In the genomic region with DNA sequence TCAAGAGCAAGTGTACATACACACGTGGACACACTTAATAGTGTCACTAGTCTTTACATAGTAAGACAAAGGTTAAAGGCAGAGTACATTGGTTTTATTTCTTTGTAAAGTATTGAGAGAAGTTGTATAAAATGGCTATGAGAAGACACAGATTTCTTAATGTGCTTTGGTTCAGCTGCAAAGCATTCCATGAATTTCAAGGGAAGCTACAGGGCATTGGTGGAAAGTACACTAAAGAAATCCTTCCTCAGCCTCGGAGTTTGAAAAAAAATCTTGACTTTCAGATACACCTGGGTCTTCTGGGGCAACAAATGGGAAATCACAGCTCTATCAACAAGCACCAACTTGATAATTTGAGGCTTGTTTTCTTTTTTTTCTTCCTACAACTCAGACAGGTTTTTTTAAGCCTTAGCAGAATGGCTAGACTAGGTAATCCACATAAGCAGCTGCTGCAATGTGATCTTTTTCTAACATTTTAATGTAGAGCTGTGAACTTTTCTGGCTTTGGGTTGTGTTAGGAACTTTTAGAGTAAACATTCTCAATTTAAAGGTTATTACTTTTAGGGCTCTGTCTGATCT, we compare ENCODE assay signal across 19 cellular contexts.
"Had no signal": no experiment of that assay in that cellular context is flagged by ENCODE, and none has a peak within 500 bp of the region (broad histone marks: within the 10 kb centered on the region; RNA-seq: fewer than 3 reads in every experiment).

No MANE protein-coding gene starts in this region.

- H3K36me3 ChIP-seq: neutrophil, suprapubic skin had no signal

- H3K4me3 Mint-ChIP-seq: activated B cell treated with CpG ODN at 0.5 μM for 24 hours; activated CD4-positive, alpha-beta memory T cell treated with anti-CD3 and anti-CD28 coated beads for 36 hours; activated naive CD8-positive, alpha-beta T cell treated with anti-CD3 and anti-CD28 coated beads, Interleukin-2, amount 10 ng/mL, durations not matched to agents 7 days and 5 days; activated T-helper 17 cell treated with anti-CD3 and anti-CD28 coated beads, Interleukin-2, amount 50 U/mL, for 72 hours; natural killer cell; stimulated activated naive CD8-positive, alpha-beta T cell treated with anti-CD3 and anti-CD28 coated beads, Interleukin-15, Interleukin-2, amounts not matched to agents 100 ng/mL and 50 ng/mL, for 24 hours; T-helper 2 cell treated with Interferon-gamma antibody and Interleukin-4, amounts not matched to agents 5 μg/mL and 100 μg/mL, for 36 hours; type B pancreatic cell had no signal

- H3K27ac Mint-ChIP-seq: activated B cell treated with CpG ODN at 0.5 μM for 24 hours; activated CD4-positive, alpha-beta memory T cell treated with anti-CD3 and anti-CD28 coated beads for 36 hours; activated naive CD8-positive, alpha-beta T cell treated with anti-CD3 and anti-CD28 coated beads, Interleukin-2, amount 10 ng/mL, durations not matched to agents 7 days and 5 days; activated T-helper 17 cell treated with anti-CD3 and anti-CD28 coated beads, Interleukin-2, amount 50 U/mL, for 72 hours; natural killer cell; stimulated activated naive CD8-positive, alpha-beta T cell treated with anti-CD3 and anti-CD28 coated beads, Interleukin-15, Interleukin-2, amounts not matched to agents 100 ng/mL and 50 ng/mL, for 24 hours; T-helper 2 cell treated with Interferon-gamma antibody and Interleukin-4, amounts not matched to agents 5 μg/mL and 100 μg/mL, for 36 hours; type B pancreatic cell had no signal

- H3K27ac ChIP-seq: body of pancreas, neutrophil, suprapubic skin had no signal

- H3K27me3 ChIP-seq: body of pancreas, neutrophil, suprapubic skin had no signal

- H3K4me3 ChIP-seq: body of pancreas, suprapubic skin had no signal

- DNase-seq: activated B cell treated with CpG ODN at 0.5 μM for 24 hours; activated CD4-positive, alpha-beta memory T cell treated with anti-CD3 and anti-CD28 coated beads for 36 hours; activated CD4-positive, alpha-beta T cell treated with anti-CD3 and anti-CD28 coated beads for 4 hours; activated naive CD4-positive, alpha-beta T cell treated with Interleukin-2 at 50 U/mL for 16 hours; activated naive CD8-positive, alpha-beta T cell treated with anti-CD3 and anti-CD28 coated beads, Interleukin-2, amount 10 ng/mL, durations not matched to agents 7 days and 5 days; activated T-cell treated with anti-CD3 and anti-CD28 coated beads for 4 hours; body of pancreas; central memory CD4-positive, alpha-beta T cell; cortex of kidney; effector CD4-positive, alpha-beta T cell; kidney glomerular epithelial cell; mesenchymal stem cell; natural killer cell had no signal

- H3K9me3 Mint-ChIP-seq: activated naive CD8-positive, alpha-beta T cell treated with anti-CD3 and anti-CD28 coated beads, Interleukin-2, amount 10 ng/mL, durations not matched to agents 7 days and 5 days; activated T-helper 17 cell treated with anti-CD3 and anti-CD28 coated beads, Interleukin-2, amount 50 U/mL, for 72 hours; T-helper 2 cell treated with Interferon-gamma antibody and Interleukin-4, amounts not matched to agents 5 μg/mL and 100 μg/mL, for 36 hours; type B pancreatic cell had no signal

- H3K4me1 Mint-ChIP-seq: activated B cell treated with CpG ODN at 0.5 μM for 24 hours; activated naive CD8-positive, alpha-beta T cell treated with anti-CD3 and anti-CD28 coated beads, Interleukin-2, amount 10 ng/mL, durations not matched to agents 7 days and 5 days; activated T-helper 17 cell treated with anti-CD3 and anti-CD28 coated beads, Interleukin-2, amount 50 U/mL, for 72 hours; natural killer cell had no signal

- ATAC-seq: activated T-helper 17 cell treated with anti-CD3 and anti-CD28 coated beads, Interleukin-2, amount 50 U/mL, for 72 hours; body of pancreas; natural killer cell had no signal

- H3K9me3 ChIP-seq: body of pancreas, neutrophil, suprapubic skin had no signal

- H3K36me3 Mint-ChIP-seq: activated CD4-positive, alpha-beta memory T cell treated with anti-CD3 and anti-CD28 coated beads for 36 hours; activated naive CD8-positive, alpha-beta T cell treated with anti-CD3 and anti-CD28 coated beads, Interleukin-2, amount 10 ng/mL, durations not matched to agents 7 days and 5 days; natural killer cell; type B pancreatic cell had no signal

- H3K4me1 ChIP-seq: body of pancreas had no signal

- H3K27me3 Mint-ChIP-seq: activated B cell treated with CpG ODN at 0.5 μM for 24 hours; activated CD4-positive, alpha-beta memory T cell treated with anti-CD3 and anti-CD28 coated beads for 36 hours had no signal
